1 cellular context compared by ENCODE assay signal in the genomic region with DNA sequence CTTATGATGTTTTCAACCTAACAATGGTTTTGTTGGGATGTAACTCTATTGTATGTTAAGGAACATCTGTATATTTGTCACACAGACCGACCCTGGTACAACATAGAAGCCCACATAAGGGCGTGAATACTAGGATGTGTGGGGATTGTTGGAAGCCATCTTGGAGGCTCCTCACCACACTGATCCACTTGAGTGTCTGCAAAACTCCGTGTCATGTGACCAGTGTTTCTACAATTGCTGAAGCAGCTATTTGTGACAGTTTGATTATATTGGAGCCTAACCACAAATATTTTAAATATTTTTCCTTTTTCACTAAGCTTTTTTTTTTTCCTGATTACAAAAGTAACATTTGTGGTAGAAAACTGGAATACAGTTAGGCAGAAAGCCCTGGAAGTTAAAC.
TF ChIP-seq lines count a peak whose summit lies in the region.

No MANE protein-coding gene starts in this region.

TF ChIP-seq in GM23338, 12 proteins besides CTCF, POLR2A, EP300 and RAD21 (continued from another document):
- TF ChIP-seq, protein P1, sequence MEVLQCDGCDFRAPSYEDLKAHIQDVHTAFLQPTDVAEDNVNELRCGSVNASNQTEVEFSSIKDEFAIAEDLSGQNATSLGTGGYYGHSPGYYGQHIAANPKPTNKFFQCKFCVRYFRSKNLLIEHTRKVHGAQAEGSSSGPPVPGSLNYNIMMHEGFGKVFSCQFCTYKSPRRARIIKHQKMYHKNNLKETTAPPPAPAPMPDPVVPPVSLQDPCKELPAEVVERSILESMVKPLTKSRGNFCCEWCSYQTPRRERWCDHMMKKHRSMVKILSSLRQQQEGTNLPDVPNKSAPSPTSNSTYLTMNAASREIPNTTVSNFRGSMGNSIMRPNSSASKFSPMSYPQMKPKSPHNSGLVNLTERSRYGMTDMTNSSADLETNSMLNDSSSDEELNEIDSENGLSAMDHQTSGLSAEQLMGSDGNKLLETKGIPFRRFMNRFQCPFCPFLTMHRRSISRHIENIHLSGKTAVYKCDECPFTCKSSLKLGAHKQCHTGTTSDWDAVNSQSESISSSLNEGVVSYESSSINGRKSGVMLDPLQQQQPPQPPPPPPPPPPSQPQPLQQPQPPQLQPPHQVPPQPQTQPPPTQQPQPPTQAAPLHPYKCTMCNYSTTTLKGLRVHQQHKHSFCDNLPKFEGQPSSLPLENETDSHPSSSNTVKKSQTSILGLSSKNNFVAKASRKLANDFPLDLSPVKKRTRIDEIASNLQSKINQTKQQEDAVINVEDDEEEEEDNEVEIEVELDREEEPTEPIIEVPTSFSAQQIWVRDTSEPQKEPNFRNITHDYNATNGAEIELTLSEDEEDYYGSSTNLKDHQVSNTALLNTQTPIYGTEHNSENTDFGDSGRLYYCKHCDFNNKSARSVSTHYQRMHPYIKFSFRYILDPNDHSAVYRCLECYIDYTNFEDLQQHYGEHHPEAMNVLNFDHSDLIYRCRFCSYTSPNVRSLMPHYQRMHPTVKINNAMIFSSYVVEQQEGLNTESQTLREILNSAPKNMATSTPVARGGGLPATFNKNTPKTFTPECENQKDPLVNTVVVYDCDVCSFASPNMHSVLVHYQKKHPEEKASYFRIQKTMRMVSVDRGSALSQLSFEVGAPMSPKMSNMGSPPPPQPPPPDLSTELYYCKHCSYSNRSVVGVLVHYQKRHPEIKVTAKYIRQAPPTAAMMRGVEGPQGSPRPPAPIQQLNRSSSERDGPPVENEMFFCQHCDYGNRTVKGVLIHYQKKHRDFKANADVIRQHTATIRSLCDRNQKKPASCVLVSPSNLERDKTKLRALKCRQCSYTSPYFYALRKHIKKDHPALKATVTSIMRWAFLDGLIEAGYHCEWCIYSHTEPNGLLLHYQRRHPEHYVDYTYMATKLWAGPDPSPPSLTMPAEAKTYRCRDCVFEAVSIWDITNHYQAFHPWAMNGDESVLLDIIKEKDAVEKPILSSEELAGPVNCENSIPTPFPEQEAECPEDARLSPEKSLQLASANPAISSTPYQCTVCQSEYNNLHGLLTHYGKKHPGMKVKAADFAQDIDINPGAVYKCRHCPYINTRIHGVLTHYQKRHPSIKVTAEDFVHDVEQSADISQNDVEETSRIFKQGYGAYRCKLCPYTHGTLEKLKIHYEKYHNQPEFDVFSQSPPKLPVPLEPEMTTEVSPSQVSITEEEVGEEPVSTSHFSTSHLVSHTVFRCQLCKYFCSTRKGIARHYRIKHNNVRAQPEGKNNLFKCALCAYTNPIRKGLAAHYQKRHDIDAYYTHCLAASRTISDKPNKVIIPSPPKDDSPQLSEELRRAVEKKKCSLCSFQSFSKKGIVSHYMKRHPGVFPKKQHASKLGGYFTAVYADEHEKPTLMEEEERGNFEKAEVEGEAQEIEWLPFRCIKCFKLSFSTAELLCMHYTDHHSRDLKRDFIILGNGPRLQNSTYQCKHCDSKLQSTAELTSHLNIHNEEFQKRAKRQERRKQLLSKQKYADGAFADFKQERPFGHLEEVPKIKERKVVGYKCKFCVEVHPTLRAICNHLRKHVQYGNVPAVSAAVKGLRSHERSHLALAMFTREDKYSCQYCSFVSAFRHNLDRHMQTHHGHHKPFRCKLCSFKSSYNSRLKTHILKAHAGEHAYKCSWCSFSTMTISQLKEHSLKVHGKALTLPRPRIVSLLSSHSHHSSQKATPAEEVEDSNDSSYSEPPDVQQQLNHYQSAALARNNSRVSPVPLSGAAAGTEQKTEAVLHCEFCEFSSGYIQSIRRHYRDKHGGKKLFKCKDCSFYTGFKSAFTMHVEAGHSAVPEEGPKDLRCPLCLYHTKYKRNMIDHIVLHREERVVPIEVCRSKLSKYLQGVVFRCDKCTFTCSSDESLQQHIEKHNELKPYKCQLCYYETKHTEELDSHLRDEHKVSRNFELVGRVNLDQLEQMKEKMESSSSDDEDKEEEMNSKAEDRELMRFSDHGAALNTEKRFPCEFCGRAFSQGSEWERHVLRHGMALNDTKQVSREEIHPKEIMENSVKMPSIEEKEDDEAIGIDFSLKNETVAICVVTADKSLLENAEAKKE (CRISPR knock-in tag; IDR thresholded peaks at IDR 0.05) = no peak
- TF ChIP-seq POLR2AphosphoS5 (IDR thresholded peaks at IDR 0.05; ENCODE audit: low read depth) (no peak), EZH2phosphoT487 (IDR thresholded peaks at IDR 0.05; ENCODE audit: unreplicated experiment) (no peak), CREB1 (CRISPR knock-in tag; IDR thresholded peaks at IDR 0.05; ENCODE audit: low read depth) (no peak), ZNF331 (CRISPR knock-in tag; IDR thresholded peaks at IDR 0.05; ENCODE audit: low read depth) (no peak), NANOG (IDR thresholded peaks at IDR 0.05; ENCODE audit: borderline replicate concordance) (no peak), STAT1 (IDR thresholded peaks at IDR 0.05; ENCODE audit: unreplicated experiment) (no peak)
- TF ChIP-seq, protein P2, sequence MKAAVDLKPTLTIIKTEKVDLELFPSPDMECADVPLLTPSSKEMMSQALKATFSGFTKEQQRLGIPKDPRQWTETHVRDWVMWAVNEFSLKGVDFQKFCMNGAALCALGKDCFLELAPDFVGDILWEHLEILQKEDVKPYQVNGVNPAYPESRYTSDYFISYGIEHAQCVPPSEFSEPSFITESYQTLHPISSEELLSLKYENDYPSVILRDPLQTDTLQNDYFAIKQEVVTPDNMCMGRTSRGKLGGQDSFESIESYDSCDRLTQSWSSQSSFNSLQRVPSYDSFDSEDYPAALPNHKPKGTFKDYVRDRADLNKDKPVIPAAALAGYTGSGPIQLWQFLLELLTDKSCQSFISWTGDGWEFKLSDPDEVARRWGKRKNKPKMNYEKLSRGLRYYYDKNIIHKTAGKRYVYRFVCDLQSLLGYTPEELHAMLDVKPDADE (IDR thresholded peaks at IDR 0.05) = no peak
- TF ChIP-seq, protein P3, sequence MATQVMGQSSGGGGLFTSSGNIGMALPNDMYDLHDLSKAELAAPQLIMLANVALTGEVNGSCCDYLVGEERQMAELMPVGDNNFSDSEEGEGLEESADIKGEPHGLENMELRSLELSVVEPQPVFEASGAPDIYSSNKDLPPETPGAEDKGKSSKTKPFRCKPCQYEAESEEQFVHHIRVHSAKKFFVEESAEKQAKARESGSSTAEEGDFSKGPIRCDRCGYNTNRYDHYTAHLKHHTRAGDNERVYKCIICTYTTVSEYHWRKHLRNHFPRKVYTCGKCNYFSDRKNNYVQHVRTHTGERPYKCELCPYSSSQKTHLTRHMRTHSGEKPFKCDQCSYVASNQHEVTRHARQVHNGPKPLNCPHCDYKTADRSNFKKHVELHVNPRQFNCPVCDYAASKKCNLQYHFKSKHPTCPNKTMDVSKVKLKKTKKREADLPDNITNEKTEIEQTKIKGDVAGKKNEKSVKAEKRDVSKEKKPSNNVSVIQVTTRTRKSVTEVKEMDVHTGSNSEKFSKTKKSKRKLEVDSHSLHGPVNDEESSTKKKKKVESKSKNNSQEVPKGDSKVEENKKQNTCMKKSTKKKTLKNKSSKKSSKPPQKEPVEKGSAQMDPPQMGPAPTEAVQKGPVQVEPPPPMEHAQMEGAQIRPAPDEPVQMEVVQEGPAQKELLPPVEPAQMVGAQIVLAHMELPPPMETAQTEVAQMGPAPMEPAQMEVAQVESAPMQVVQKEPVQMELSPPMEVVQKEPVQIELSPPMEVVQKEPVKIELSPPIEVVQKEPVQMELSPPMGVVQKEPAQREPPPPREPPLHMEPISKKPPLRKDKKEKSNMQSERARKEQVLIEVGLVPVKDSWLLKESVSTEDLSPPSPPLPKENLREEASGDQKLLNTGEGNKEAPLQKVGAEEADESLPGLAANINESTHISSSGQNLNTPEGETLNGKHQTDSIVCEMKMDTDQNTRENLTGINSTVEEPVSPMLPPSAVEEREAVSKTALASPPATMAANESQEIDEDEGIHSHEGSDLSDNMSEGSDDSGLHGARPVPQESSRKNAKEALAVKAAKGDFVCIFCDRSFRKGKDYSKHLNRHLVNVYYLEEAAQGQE (IDR thresholded peaks at IDR 0.05; ENCODE audit: unreplicated experiment) = no peak
